Comparison of ENCODE assay signal across 19 cellular contexts in the genomic region with DNA sequence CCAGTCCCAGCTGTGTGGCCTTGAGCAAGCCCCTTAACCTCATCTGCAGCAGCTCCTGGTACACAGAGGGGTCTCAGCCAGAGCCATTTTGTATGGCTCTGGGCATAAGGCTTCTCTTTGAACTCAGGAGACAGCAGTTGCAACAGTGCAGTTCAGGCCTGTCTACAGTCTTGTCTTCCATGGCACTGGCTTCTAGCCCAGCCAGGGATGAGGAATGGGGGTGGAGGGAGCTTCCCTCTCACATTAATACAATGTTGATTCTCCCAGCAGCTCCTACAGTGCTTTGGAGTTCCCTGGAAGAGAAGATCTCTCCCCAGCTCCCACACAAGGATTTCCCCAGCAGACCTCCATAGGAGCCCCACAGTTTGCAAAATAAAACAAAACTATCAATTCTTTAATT.
"Had no signal": no experiment of that assay in that cellular context is flagged by ENCODE, and none has a peak within 500 bp of the region (broad histone marks: within the 10 kb centered on the region; RNA-seq: fewer than 3 reads in every experiment).

No MANE protein-coding gene starts in this region.

- H3K4me1 ChIP-seq: gastrocnemius medialis, upper lobe of right lung had no signal

- H3K9me3 Mint-ChIP-seq: activated naive CD4-positive, alpha-beta T cell treated with anti-CD3 and anti-CD28 coated beads, Interleukin-2, amount 50 U/mL, for 72 hours; memory B cell; naive B cell; stimulated activated memory B cell treated with anti-CD40 and anti-IgM and Interleukin-4, amounts not matched to agents 10 μg/mL and 1 μg/mL and 100 μg/mL, for 72 hours had no signal

- H3K4me1 Mint-ChIP-seq: activated CD4-positive, alpha-beta T cell treated with anti-CD3 and anti-CD28 coated beads for 36 hours; naive B cell had no signal

- H3K27ac Mint-ChIP-seq: activated CD4-positive, alpha-beta T cell treated with anti-CD3 and anti-CD28 coated beads for 36 hours; stimulated activated memory B cell treated with anti-CD40 and anti-IgM and Interleukin-4, amounts not matched to agents 10 μg/mL and 1 μg/mL and 100 μg/mL, for 72 hours had no signal

- H3K27me3 ChIP-seq: adrenal gland, gastrocnemius medialis, upper lobe of right lung had no signal

- H3K4me3 Mint-ChIP-seq: activated CD4-positive, alpha-beta T cell treated with anti-CD3 and anti-CD28 coated beads for 36 hours; memory B cell; stimulated activated memory B cell treated with anti-CD40 and anti-IgM and Interleukin-4, amounts not matched to agents 10 μg/mL and 1 μg/mL and 100 μg/mL, for 72 hours had no signal

- H3K4me3 ChIP-seq: adrenal gland, gastrocnemius medialis, heart left ventricle, mucosa of descending colon, thoracic aorta, upper lobe of right lung had no signal

- H3K9me3 ChIP-seq: adrenal gland, gastrocnemius medialis, heart left ventricle, mucosa of descending colon, thoracic aorta, upper lobe of right lung had no signal

- ATAC-seq: activated CD4-positive, alpha-beta T cell treated with anti-CD3 and anti-CD28 coated beads for 36 hours; activated naive CD4-positive, alpha-beta T cell treated with anti-CD3 and anti-CD28 coated beads, Interleukin-2, amount 50 U/mL, for 72 hours; esophagus mucosa; gastrocnemius medialis; heart left ventricle; left ventricle myocardium superior; mucosa of descending colon; sciatic nerve; upper lobe of right lung had no signal

- DNase-seq: activated CD4-positive, alpha-beta T cell treated with anti-CD3 and anti-CD28 coated beads for 36 hours; activated CD4-positive, alpha-beta T cell treated with anti-CD3 and anti-CD28 coated beads, Interleukin-2, amount 50 U/mL, for 48 hours; activated gamma-delta T cell; adrenal gland; effector CD4-positive, alpha-beta T cell; gastrocnemius medialis; heart left ventricle; left ventricle myocardium superior; mucosa of descending colon; naive B cell; stimulated activated CD4-positive, alpha-beta T cell treated with anti-CD3 and anti-CD28 coated beads, Interleukin-4, amount 100 ng/mL, for 4 hours; T-helper 2 cell; upper lobe of right lung had no signal

- H3K36me3 ChIP-seq: adrenal gland, gastrocnemius medialis, heart left ventricle, thoracic aorta, upper lobe of right lung had no signal

- H3K27ac ChIP-seq: adrenal gland, gastrocnemius medialis, heart left ventricle, thoracic aorta, upper lobe of right lung had no signal

- H3K36me3 Mint-ChIP-seq: activated naive CD4-positive, alpha-beta T cell treated with anti-CD3 and anti-CD28 coated beads, Interleukin-2, amount 50 U/mL, for 72 hours; memory B cell; naive B cell; stimulated activated memory B cell treated with anti-CD40 and anti-IgM and Interleukin-4, amounts not matched to agents 10 μg/mL and 1 μg/mL and 100 μg/mL, for 72 hours had no signal
